18 cellular contexts compared by ENCODE assay signal in the genomic region with DNA sequence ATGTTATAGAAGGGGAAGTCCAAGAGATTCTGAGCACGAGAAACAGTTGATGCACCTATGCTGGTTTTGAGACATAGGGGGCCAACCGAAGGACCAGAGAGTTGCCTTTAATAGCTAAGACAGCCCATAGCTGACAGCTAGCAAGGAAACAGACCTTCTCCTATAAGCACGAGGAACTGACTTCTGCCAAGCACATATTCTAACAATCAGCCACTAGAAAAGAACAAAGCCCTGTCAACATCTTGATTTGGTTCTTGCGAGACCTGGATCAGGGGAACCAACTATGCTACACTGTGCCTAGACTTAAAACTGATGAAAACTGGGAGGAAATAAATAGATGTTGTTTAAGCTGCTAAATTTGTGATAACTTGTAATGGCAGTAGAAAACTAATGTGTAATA.
DNase-seq lines count a peak whose midpoint lies in the region; ATAC-seq and TF ChIP-seq lines count a peak whose summit lies in the region.
"Had no signal": no experiment of that assay in that cellular context is flagged by ENCODE, and none has a peak within 500 bp of the region (broad histone marks: within the 10 kb centered on the region; RNA-seq: fewer than 3 reads in every experiment).

No MANE protein-coding gene starts in this region.

- H3K4me2 ChIP-seq in OCI-LY3 (ENCODE audit: low read length): no peak overlapping the region
- H3K4me2 ChIP-seq: A549; BLaER1 treated with 17β-estradiol and CSF1 and Interleukin-3, amounts not matched to agents 10 nM and 100 nM had no signal

- H3K79me2 ChIP-seq in OCI-LY3 (ENCODE audit: low read length): no peaks in the 10 kb centered on the region

- H4K20me1 ChIP-seq in OCI-LY3 (ENCODE audit: insufficient read depth, low read length): no peaks in the 10 kb centered on the region
- H4K20me1 ChIP-seq: BLaER1 treated with 17β-estradiol and CSF1 and Interleukin-3, amounts not matched to agents 10 nM and 100 nM had no signal

- H3K9ac ChIP-seq in OCI-LY3 (ENCODE audit: low read length): no peak overlapping the region
- H3K9ac ChIP-seq: BLaER1 treated with 17β-estradiol and CSF1 and Interleukin-3, amounts not matched to agents 10 nM and 100 nM had no signal

- TF ChIP-seq CTCF in cardiac muscle cell (IDR thresholded peaks at IDR 0.05; ENCODE audit: low read depth, low read length) (no peak), right atrium auricular region (IDR thresholded peaks at IDR 0.05) (no peak), OCI-LY3 (IDR thresholded peaks at IDR 0.05; ENCODE audit: low read depth, low read length) (no peak)

- H3K4me1 ChIP-seq in cardiac muscle cell (ENCODE audit: low read depth) (peaks cover 62% of the 10 kb centered on the region), right atrium auricular region (no peaks in the 10 kb centered on the region), OCI-LY3 (ENCODE audit: low read length) (peaks cover 9% of the 10 kb centered on the region; the same call in 1 of the 2 replicates)
- H3K4me1 ChIP-seq: A549; BLaER1 treated with 17β-estradiol and CSF1 and Interleukin-3, amounts not matched to agents 10 nM and 100 nM had no signal

- peak overlapping the region; percentile 39 for H3K4me3 ChIP-seq in cardiac muscle cell
- no peak overlapping the region for H3K4me3 ChIP-seq in right atrium auricular region
- H3K4me3 ChIP-seq in OCI-LY3 (ENCODE audit: low read length): no peak overlapping the region
- H3K4me3 ChIP-seq: A549; BLaER1 treated with 17β-estradiol and CSF1 and Interleukin-3, amounts not matched to agents 10 nM and 100 nM had no signal

- H3K27me3 ChIP-seq in cardiac muscle cell (no peaks in the 10 kb centered on the region), right atrium auricular region (no peaks in the 10 kb centered on the region), OCI-LY3 (ENCODE audit: low read depth, low read length) (no peaks in the 10 kb centered on the region)
- H3K27me3 ChIP-seq: BLaER1 treated with 17β-estradiol and CSF1 and Interleukin-3, amounts not matched to agents 10 nM and 100 nM had no signal

- no peak for DNase-seq in Right ventricle myocardium inferior (ENCODE audit: missing footprints)
- no peak for DNase-seq in cardiac septum (ENCODE audit: low spot score)
- peak in 1 of 2 donors; percentile 81 for DNase-seq in cardiac muscle cell (ENCODE audit: low read depth in 1 of 2, low spot score in 1 of 2)
- no peak for DNase-seq in right atrium auricular region (ENCODE audit: low spot score)
- no peak for DNase-seq in left ventricle myocardium superior
- DNase-seq in NCI-H2196 treated with DMSO at 0.1 percent for 48 hours (lab: John Stamatoyannopoulos, UW; ENCODE audit: unreplicated experiment): no peak
- DNase-seq: AML-193; Caco-2; Calu3; CD4-positive, alpha-beta T cell; CD8-positive, alpha-beta T cell; DMS79 treated with DMSO at 0.1 percent for 48 hours; GF-D8 had no signal

- H3K9me3 ChIP-seq in cardiac muscle cell (ENCODE audit: low read depth) (no peaks in the 10 kb centered on the region), right atrium auricular region (no peaks in the 10 kb centered on the region), OCI-LY3 (ENCODE audit: insufficient read depth, low read length) (no peaks in the 10 kb centered on the region)
- H3K9me3 ChIP-seq: A549; BLaER1 treated with 17β-estradiol and CSF1 and Interleukin-3, amounts not matched to agents 10 nM and 100 nM; Caco-2 had no signal

- H3K36me3 ChIP-seq in cardiac muscle cell: no peaks in the 10 kb centered on the region
- no peaks in the 10 kb centered on the region for H3K36me3 ChIP-seq in right atrium auricular region
- no peaks in the 10 kb centered on the region for H3K36me3 ChIP-seq in OCI-LY3 (replicated peaks; ENCODE audit: low read depth, low read length)
- H3K36me3 ChIP-seq: BLaER1 treated with 17β-estradiol and CSF1 and Interleukin-3, amounts not matched to agents 10 nM and 100 nM had no signal

- ATAC-seq in Right ventricle myocardium inferior: peak; percentile 34
- peak; percentile 72 for ATAC-seq in left ventricle myocardium superior
- ATAC-seq: A549; CD8-positive, alpha-beta T cell had no signal

- H3K27ac ChIP-seq in cardiac muscle cell (peak overlapping the region; percentile 75), right atrium auricular region (no peak overlapping the region), OCI-LY3 (ENCODE audit: low read length) (no peak overlapping the region)
- H3K27ac ChIP-seq: 22Rv1; A549; BLaER1 treated with 17β-estradiol and CSF1 and Interleukin-3, amounts not matched to agents 10 nM and 100 nM; C4-2B had no signal

- intact Hi-C loops in Right ventricle myocardium inferior (cut with DNase I): no loop called here
- intact Hi-C loops in cardiac septum (cut with DNase I): no loop called here
- intact Hi-C loops in left ventricle myocardium superior (cut with micrococcal nuclease): no loop called here

- H2AFZ ChIP-seq in OCI-LY3 (ENCODE audit: low read depth, low read length): 0 out of 2 replicates have a peak overlapping the region, but pooled peaks have one; percentile 41
